27 cellular contexts compared by ENCODE assay signal in the genomic region with DNA sequence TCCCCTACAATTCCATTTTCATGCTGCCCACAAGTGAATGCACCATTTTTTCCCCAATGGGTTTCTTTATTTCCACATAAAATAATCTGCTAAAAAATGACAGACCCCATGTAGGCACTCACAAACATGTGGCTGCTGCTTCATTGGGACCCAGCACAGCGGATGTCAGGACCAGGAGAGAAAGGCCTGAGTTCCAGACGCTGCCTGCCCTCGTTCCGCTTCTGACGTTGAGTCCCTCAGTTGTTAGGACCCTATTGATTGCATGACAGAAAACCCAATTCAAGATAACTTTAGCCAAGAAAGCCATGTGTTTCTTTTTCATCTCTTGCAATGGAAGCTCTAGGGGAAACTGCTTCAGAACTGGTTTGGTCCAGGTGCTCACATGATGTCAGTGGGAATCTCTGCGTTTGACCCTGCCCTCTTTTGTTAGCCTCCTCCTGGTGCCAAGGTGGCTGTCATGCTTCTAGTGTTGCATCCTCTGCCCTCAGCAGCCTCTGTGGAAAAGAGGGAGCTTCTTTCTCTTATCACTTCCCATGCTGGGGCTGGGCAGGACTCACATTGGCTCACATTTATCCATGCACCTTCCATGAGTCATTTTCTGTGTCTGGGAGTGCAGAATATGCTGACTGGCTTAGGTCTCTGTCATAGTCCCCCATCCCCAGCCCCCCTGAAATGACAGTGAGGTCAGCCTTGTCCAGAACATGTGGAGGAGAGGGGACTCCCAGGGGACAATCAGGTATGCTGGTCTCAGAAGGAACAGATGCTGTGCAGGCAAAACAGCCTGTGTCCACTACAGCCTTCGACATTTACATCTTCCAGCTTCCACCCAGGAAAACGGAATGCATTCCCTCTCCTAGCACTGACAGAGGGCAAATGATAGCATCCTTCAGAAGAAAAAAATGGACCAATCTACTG. TPM values are rescaled to one million over a fixed set of nuclear protein-coding genes. Genes with fewer than 3 reads are reported as not detected.
"Had no signal": no experiment of that assay in that cellular context is flagged by ENCODE, and none has a peak within 500 bp of the region (broad histone marks: within the 10 kb centered on the region; RNA-seq: fewer than 3 reads in every experiment).

No MANE protein-coding gene starts in this region.

- H3K36me3 ChIP-seq: neural progenitor cell, prostate gland, vagina had no signal

- H3K4me1 ChIP-seq: lower lobe of right lung, prostate gland, vagina had no signal

- H3K36me3 Mint-ChIP-seq: activated CD4-positive, alpha-beta memory T cell treated with anti-CD3 and anti-CD28 coated beads for 36 hours; brain; naive B cell; neural progenitor cell; stimulated activated naive B cell treated with anti-CD40 and anti-IgM and Interleukin-4, amounts not matched to agents 10 μg/mL and 1 μg/mL and 100 μg/mL, for 72 hours had no signal

- H3K9me3 Mint-ChIP-seq: activated B cell treated with CpG ODN at 0.5 μM for 24 hours; activated CD4-positive, alpha-beta memory T cell treated with anti-CD3 and anti-CD28 coated beads for 36 hours; activated T-cell treated with anti-CD3 and anti-CD28 coated beads, Interleukin-2, amount 50 U/mL, for 72 hours; brain; naive B cell; neural progenitor cell; stimulated activated naive B cell treated with anti-CD40 and anti-IgM and Interleukin-4, amounts not matched to agents 10 μg/mL and 1 μg/mL and 100 μg/mL, for 72 hours; T-helper 1 cell treated with Interleukin-12 subunit alpha and Interleukin-12 subunit beta and Interleukin-4 antibody, amounts not matched to agents 30 μg/mL and 1 μg/mL, for 36 hours had no signal

- H3K4me3 Mint-ChIP-seq: activated B cell treated with CpG ODN at 0.5 μM for 24 hours; activated CD4-positive, alpha-beta memory T cell treated with anti-CD3 and anti-CD28 coated beads for 36 hours; activated CD4-positive, alpha-beta T cell treated with anti-CD3 and anti-CD28 coated beads for 36 hours; activated T-cell treated with anti-CD3 and anti-CD28 coated beads, Interleukin-2, amount 50 U/mL, for 72 hours; brain; naive B cell; neural progenitor cell; stimulated activated naive B cell treated with anti-CD40 and anti-IgM and Interleukin-4, amounts not matched to agents 10 μg/mL and 1 μg/mL and 100 μg/mL, for 72 hours; T-helper 1 cell treated with Interleukin-12 subunit alpha and Interleukin-12 subunit beta and Interleukin-4 antibody, amounts not matched to agents 30 μg/mL and 1 μg/mL, for 36 hours had no signal

- H3K4me2 ChIP-seq: neural progenitor cell, smooth muscle cell had no signal

- H2AFZ ChIP-seq: neural progenitor cell had no signal

- H3K27ac ChIP-seq: lower lobe of right lung, neural progenitor cell, prostate gland, testis, vagina had no signal

- FAIRE-seq: endothelial cell of umbilical vein, islet of Langerhans had no signal

- H3K27me3 ChIP-seq: neural progenitor cell, testis, vagina had no signal

- H3K9me3 ChIP-seq: lower lobe of right lung, prostate gland, testis, vagina had no signal

- ATAC-seq: activated CD4-positive, alpha-beta T cell treated with anti-CD3 and anti-CD28 coated beads for 36 hours; activated T-cell treated with anti-CD3 and anti-CD28 coated beads, Interleukin-2, amount 50 U/mL, for 72 hours; esophagus mucosa; left colon; lower lobe of right lung; stimulated activated naive B cell treated with anti-CD40 and anti-IgM and Interleukin-4, amounts not matched to agents 10 μg/mL and 1 μg/mL and 100 μg/mL, for 72 hours had no signal

- H3K4me1 Mint-ChIP-seq: activated CD4-positive, alpha-beta T cell treated with anti-CD3 and anti-CD28 coated beads for 36 hours had no signal

- H3K9ac ChIP-seq: neural progenitor cell had no signal

- H3K27ac Mint-ChIP-seq: activated B cell treated with CpG ODN at 0.5 μM for 24 hours; activated CD4-positive, alpha-beta memory T cell treated with anti-CD3 and anti-CD28 coated beads for 36 hours; activated CD4-positive, alpha-beta T cell treated with anti-CD3 and anti-CD28 coated beads for 36 hours; activated T-cell treated with anti-CD3 and anti-CD28 coated beads, Interleukin-2, amount 50 U/mL, for 72 hours; naive B cell; neural progenitor cell; stimulated activated naive B cell treated with anti-CD40 and anti-IgM and Interleukin-4, amounts not matched to agents 10 μg/mL and 1 μg/mL and 100 μg/mL, for 72 hours; T-helper 1 cell treated with Interleukin-12 subunit alpha and Interleukin-12 subunit beta and Interleukin-4 antibody, amounts not matched to agents 30 μg/mL and 1 μg/mL, for 36 hours had no signal

- DNase-seq: activated B cell treated with CpG ODN at 0.5 μM for 24 hours; activated CD4-positive, alpha-beta memory T cell treated with anti-CD3 and anti-CD28 coated beads for 36 hours; activated CD4-positive, alpha-beta T cell treated with anti-CD3 and anti-CD28 coated beads for 36 hours; activated gamma-delta T cell; activated naive CD4-positive, alpha-beta T cell treated with anti-CD3 and anti-CD28 coated beads, Interleukin-2, amount 50 U/mL, for 16 hours; activated T-cell treated with anti-CD3 and anti-CD28 coated beads, Interleukin-2, amount 50 U/mL, for 72 hours; caudate nucleus; effector memory CD4-positive, alpha-beta T cell; foreskin melanocyte; hypothalamus; lower lobe of right lung; mesendoderm; naive B cell; stimulated activated CD4-positive, alpha-beta T cell treated with anti-CD3 and anti-CD28 coated beads, Interleukin-15, amount 100 ng/mL, for 24 hours; stimulated activated naive B cell treated with anti-CD40 and anti-IgM and Interleukin-4, amounts not matched to agents 10 μg/mL and 1 μg/mL and 100 μg/mL, for 72 hours; testis; trophoblast cell had no signal

- H3K4me3 ChIP-seq: lower lobe of right lung, neural progenitor cell, prostate gland, smooth muscle cell, testis, vagina had no signal

RNA-seq across cellular contexts. Expression of a gene that starts 34.8 kb away (rescaled TPM):
- total RNA-seq: endothelial cell of umbilical vein, smooth muscle cell had no signal
